ENCODE assay signal across 17 cellular contexts in genomic region chr9:18580146-18580545, GRCh38.
DNase-seq lines count a peak whose midpoint lies in the region; ATAC-seq and TF ChIP-seq lines count a peak whose summit lies in the region.
"Had no signal": no experiment of that assay in that cellular context is flagged by ENCODE, and none has a peak within 500 bp of the region (broad histone marks: within the 10 kb centered on the region; RNA-seq: fewer than 3 reads in every experiment).

No MANE protein-coding gene starts in this region.

- H3K4me2 ChIP-seq in skeletal muscle satellite cell (ENCODE audit: low read length): peak overlapping the region; percentile 13
- H3K4me2 ChIP-seq: BLaER1 had no signal

- TF ChIP-seq CTCF in fibroblast of the aortic adventitia (IDR thresholded peaks at IDR 0.05; ENCODE audit: insufficient read depth, low read length): no peak
- no peak for TF ChIP-seq CTCF in gastrocnemius medialis (IDR thresholded peaks at IDR 0.05 in 4 of 5, conservative IDR thresholded peaks at IDR 0.05 in 1 of 5)
- TF ChIP-seq CTCF in brain microvascular endothelial cell (IDR thresholded peaks at IDR 0.05; ENCODE audit: low read depth, low read length, missing control alignments): no peak

- H3K4me3 ChIP-seq in fibroblast of the aortic adventitia (ENCODE audit: low read depth, low read length) (no peak overlapping the region), skeletal muscle satellite cell (ENCODE audit: low read length) (no peak overlapping the region), gastrocnemius medialis (no peak overlapping the region), brain microvascular endothelial cell (ENCODE audit: low read depth, low read length) (no peak overlapping the region)
- H3K4me3 ChIP-seq: BLaER1, GM12878, GM23248 had no signal

- H3K9me3 ChIP-seq in skeletal muscle satellite cell (replicated peaks; ENCODE audit: low read length) (no peaks in the 10 kb centered on the region), gastrocnemius medialis (no peaks in the 10 kb centered on the region)
- H3K9me3 ChIP-seq: BLaER1, Caco-2 had no signal

- ATAC-seq in SK-N-SH treated with all-trans-retinoic acid at 6 μM for 48 hours (peak; percentile 35; the same call in 1 of the 3 replicates), gastrocnemius medialis (no peak)
- ATAC-seq: GM12878, HCT116 had no signal

- H3K9ac ChIP-seq in skeletal muscle satellite cell (ENCODE audit: low read depth, low read length): no peak overlapping the region
- H3K9ac ChIP-seq: BLaER1, GM23248 had no signal

- TF ChIP-seq POLR2A in gastrocnemius medialis (IDR thresholded peaks at IDR 0.05): no peak

- H3K27me3 ChIP-seq in skeletal muscle satellite cell (ENCODE audit: control insufficient read depth, insufficient read depth, low read length): no peaks in the 10 kb centered on the region
- H3K27me3 ChIP-seq in gastrocnemius medialis: no peaks in the 10 kb centered on the region
- H3K27me3 ChIP-seq in brain microvascular endothelial cell (replicated peaks): no peaks in the 10 kb centered on the region
- H3K27me3 ChIP-seq: BLaER1 had no signal

- intact Hi-C loops in gastrocnemius medialis (cut with DNase I; ENCODE audit: low total_unique reads): no loop called here

- H3K4me1 ChIP-seq in skeletal muscle satellite cell (ENCODE audit: control insufficient read depth, insufficient read depth, low read length) (peaks cover 23% of the 10 kb centered on the region), gastrocnemius medialis (no peaks in the 10 kb centered on the region)
- H3K4me1 ChIP-seq: BLaER1, Caco-2 had no signal

- no peak overlapping the region for H3K27ac ChIP-seq in gastrocnemius medialis
- H3K27ac ChIP-seq in brain microvascular endothelial cell: no peak overlapping the region
- H3K27ac ChIP-seq: BLaER1, GM23248, HL-60 had no signal

- H3K36me3 ChIP-seq in skeletal muscle satellite cell (ENCODE audit: insufficient read depth, low read length) (peaks cover 25% of the 10 kb centered on the region), gastrocnemius medialis (no peaks in the 10 kb centered on the region), brain microvascular endothelial cell (replicated peaks) (no peaks in the 10 kb centered on the region)
- H3K36me3 ChIP-seq: BLaER1 had no signal

- peak; percentile 35 for DNase-seq in GM03348 (ENCODE audit: low spot score)
- DNase-seq in fibroblast of the aortic adventitia (ENCODE audit: low read depth): peak; percentile 51
- DNase-seq in gastrocnemius medialis: no peak
- DNase-seq in NCI-H146 treated with DMSO at 0.1 percent for 48 hours (lab: John Stamatoyannopoulos, UW; ENCODE audit: unreplicated experiment): no peak
- DNase-seq in brain microvascular endothelial cell: no peak
- no peak for DNase-seq in NCI-H510A (lab: John Stamatoyannopoulos, UW)
- DNase-seq: AML-193; Caco-2; CD8-positive, alpha-beta memory T cell; DMS53; GM23248 had no signal

- in situ Hi-C loops in gastrocnemius medialis (cut with MboI; ENCODE audit: low sequenced_read_pairs in 4 of 4) (no loop called here), brain microvascular endothelial cell (cut with HindIII; ENCODE audit: low pct_ligation_motif_present, low sequenced_read_pairs) (no loop called here)

TF ChIP-seq in SK-N-SH treated with all-trans-retinoic acid at 6 μM for 48 hours, 23 proteins besides CTCF, POLR2A, EP300 and RAD21:
- TF ChIP-seq PPARA (CRISPR knock-in tag; IDR thresholded peaks at IDR 0.05; ENCODE audit: borderline replicate concordance) (no peak), ZNF8 (CRISPR knock-in tag; IDR thresholded peaks at IDR 0.05) (no peak), ESRRG (CRISPR knock-in tag; IDR thresholded peaks at IDR 0.05) (no peak)
TF ChIP-seq in SK-N-SH treated with all-trans-retinoic acid at 6 μM for 48 hours: peak in this region for 0.

Comparison
In these comparisons a context has a peak if more than half of its experiments do, and no peak if none do; other contexts are left out.
1. DNase-seq: peak in GM03348 (single experiment) and fibroblast of the aortic adventitia (single experiment); none in gastrocnemius medialis (0 of 2), NCI-H146 treated with DMSO at 0.1 percent for 48 hours (single experiment), brain microvascular endothelial cell (single experiment) and NCI-H510A (single experiment).